Comparison of ENCODE assay signal across 10 cellular contexts in genomic region chr1:164561007-164561406, GRCh38.
DNase-seq lines count a peak whose midpoint lies in the region; ATAC-seq and TF ChIP-seq lines count a peak whose summit lies in the region.
"Had no signal": no experiment of that assay in that cellular context is flagged by ENCODE, and none has a peak within 500 bp of the region (broad histone marks: within the 10 kb centered on the region; RNA-seq: fewer than 3 reads in every experiment).

No MANE protein-coding gene starts in this region.

- ATAC-seq in GM18520 (IDR thresholded peaks at IDR 0.05; ENCODE audit: unreplicated experiment) = no peak

- H3K36me3 ChIP-seq in brain microvascular endothelial cell (replicated peaks) = no peaks in the 10 kb centered on the region

- DNase-seq in DMS79 treated with DMSO at 0.1 percent for 48 hours (lab: John Stamatoyannopoulos, UW) (peak; percentile 33), DMS79 (lab: John Stamatoyannopoulos, UW) (no peak), brain microvascular endothelial cell (no peak), kidney glomerular epithelial cell (lab: John Stamatoyannopoulos, UW) (peak; percentile 24), superior temporal gyrus (ENCODE audit: extremely low spot score) (peak; percentile 73), activated gamma-delta T cell treated with Interleukin-2 at 50 U/mL for 16 hours (no peak), NCI-H1048 (lab: John Stamatoyannopoulos, UW) (no peak)
- DNase-seq: 8988T, activated B cell treated with CpG ODN at 0.5 μM for 24 hours had no signal

- in situ Hi-C loops in brain microvascular endothelial cell (cut with HindIII; ENCODE audit: low pct_ligation_motif_present, low sequenced_read_pairs) = no loop called here

- H3K4me3 ChIP-seq in brain microvascular endothelial cell (ENCODE audit: low read depth, low read length) = peak overlapping the region; percentile 74

- H3K27ac ChIP-seq in brain microvascular endothelial cell = peak overlapping the region; percentile 77

- no peak for TF ChIP-seq CTCF in brain microvascular endothelial cell (IDR thresholded peaks at IDR 0.05; ENCODE audit: low read depth, low read length, missing control alignments)

- no peaks in the 10 kb centered on the region for H3K27me3 ChIP-seq in brain microvascular endothelial cell (replicated peaks)

Comparison
In these comparisons a context has a peak if more than half of its experiments do, and no peak if none do; other contexts are left out.
1. DNase-seq: peak in DMS79 treated with DMSO at 0.1 percent for 48 hours (single experiment), kidney glomerular epithelial cell (single experiment) and superior temporal gyrus (single experiment); none in DMS79 (single experiment), brain microvascular endothelial cell (single experiment), activated gamma-delta T cell treated with Interleukin-2 at 50 U/mL for 16 hours (single experiment) and NCI-H1048 (single experiment).